ENCODE assay signal across 2 cellular contexts in genomic region chr11:67076202-67076601, GRCh38.
TF ChIP-seq lines count a peak whose summit lies in the region.

No MANE protein-coding gene starts in this region.

TF ChIP-seq in K562, 482 proteins besides CTCF, POLR2A, EP300 and RAD21:
- 0 out of 2 replicates have a peak, but pooled peaks have one; percentile 2 for TF ChIP-seq RAD51 (IDR thresholded peaks at IDR 0.05; ENCODE audit: borderline replicate concordance, low read depth)
- peak; percentile 27; the same call in 1 of the 2 replicates for TF ChIP-seq USF2 (CRISPR knock-in tag; IDR thresholded peaks at IDR 0.05)
- no peak for TF ChIP-seq PYGO2 (tag; IDR thresholded peaks at IDR 0.05)
- no peak for TF ChIP-seq HOMEZ (CRISPR knock-in tag; IDR thresholded peaks at IDR 0.05)
- peak; percentile 48 for TF ChIP-seq USF1 (CRISPR knock-in tag; IDR thresholded peaks at IDR 0.05)

TF ChIP-seq in liver, 16 proteins besides CTCF, POLR2A, EP300 and RAD21:
- TF ChIP-seq RXRA (IDR thresholded peaks at IDR 0.05) (peak; percentile 16 to 34), HNF4A (conservative IDR thresholded peaks at IDR 0.05) (peak; percentile 54 to 65), YY1 (IDR thresholded peaks at IDR 0.05) (no peak)
